In the genomic region with DNA sequence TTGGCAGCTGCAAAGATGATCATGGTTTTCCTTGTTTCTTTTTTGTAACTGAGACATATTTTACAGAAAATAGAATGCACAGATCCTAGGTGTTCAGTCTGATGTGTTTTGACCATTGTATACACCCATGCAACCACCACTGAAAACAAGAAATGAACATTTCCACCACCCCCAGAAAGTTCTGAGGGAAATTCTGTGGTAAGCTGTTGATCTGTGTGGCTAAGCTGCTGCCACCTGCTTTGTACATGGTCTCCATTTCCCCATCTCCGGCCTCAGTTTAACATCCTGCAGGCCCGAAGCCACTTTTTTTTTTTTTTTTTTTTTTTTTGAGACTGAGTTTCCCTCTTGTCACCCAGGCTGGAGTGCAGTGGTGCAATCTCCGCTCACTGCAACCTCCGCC, we compare ENCODE assay signal across 10 cellular contexts.
A peak's percentile ranks its signal among the peaks of the same experiment; 100 is the strongest.
DNase-seq lines count a peak whose midpoint lies in the region; ATAC-seq and TF ChIP-seq lines count a peak whose summit lies in the region.
"Had no signal": no experiment of that assay in that cellular context is flagged by ENCODE, and none has a peak within 500 bp of the region (broad histone marks: within the 10 kb centered on the region; RNA-seq: fewer than 3 reads in every experiment).

No MANE protein-coding gene starts in this region.

- no peak overlapping the region for H3K27ac Mint-ChIP-seq in Calu3 (ENCODE audit: unreplicated experiment)

- H3K4me1 Mint-ChIP-seq in activated T-cell treated with anti-CD3 and anti-CD28 coated beads, Interleukin-2, amount 50 U/mL, for 4 hours (ENCODE audit: low read depth) = peaks cover 8% of the 10 kb centered on the region
- no peaks in the 10 kb centered on the region for H3K4me1 Mint-ChIP-seq in Calu3 (ENCODE audit: low read depth, unreplicated experiment)

- H3K9me3 ChIP-seq in KOPT-K1 (ENCODE audit: insufficient read depth, low read length, poor library complexity, severe bottlenecking) (no peaks in the 10 kb centered on the region), uterus (no peaks in the 10 kb centered on the region)

- H3K27ac ChIP-seq in KOPT-K1 (ENCODE audit: low read depth, low read length, poor library complexity, severe bottlenecking) (peak overlapping the region; percentile 47), uterus (no peak overlapping the region)

- no TSS peak for BruUV-seq in Calu3 (replicated peaks; lab: Mats Ljungman, UMichigan)

- no peaks in the 10 kb centered on the region for H3K27me3 ChIP-seq in uterus

- no peaks in the 10 kb centered on the region for H3K36me3 Mint-ChIP-seq in activated T-cell treated with anti-CD3 and anti-CD28 coated beads, Interleukin-2, amount 50 U/mL, for 4 hours (ENCODE audit: insufficient read depth)
- H3K36me3 Mint-ChIP-seq in Calu3 (ENCODE audit: insufficient read depth, unreplicated experiment) = peaks cover 8% of the 10 kb centered on the region

- TF ChIP-seq CTCF in uterus (IDR thresholded peaks at IDR 0.05) (no peak), Calu3 (IDR thresholded peaks at IDR 0.05; ENCODE audit: unreplicated experiment) (no peak)

- H3K4me3 Mint-ChIP-seq in activated T-cell treated with anti-CD3 and anti-CD28 coated beads, Interleukin-2, amount 50 U/mL, for 4 hours = no peak overlapping the region
- no peak overlapping the region for H3K4me3 Mint-ChIP-seq in Calu3 (ENCODE audit: low read depth, unreplicated experiment)

- no peaks in the 10 kb centered on the region for H3K9me3 Mint-ChIP-seq in activated T-cell treated with anti-CD3 and anti-CD28 coated beads, Interleukin-2, amount 50 U/mL, for 4 hours
- H3K9me3 Mint-ChIP-seq in Calu3 (ENCODE audit: low read depth, unreplicated experiment) = no peaks in the 10 kb centered on the region

- CTCF ChIA-PET in Calu3 (lab: Charles Lee) = no interaction called here

- no peak for DNase-seq in activated T-cell treated with anti-CD3 and anti-CD28 coated beads, Interleukin-2, amount 50 U/mL, for 4 hours
- DNase-seq in activated T-cell treated with anti-CD3 and anti-CD28 coated beads for 4 hours = no peak
- no peak for DNase-seq in stimulated activated naive CD8-positive, alpha-beta T cell treated with anti-CD3 and anti-CD28 coated beads, Interleukin-15, Interleukin-2, amounts not matched to agents 100 U/mL and 50 U/mL, for 24 hours
- DNase-seq in uterus = no peak
- DNase-seq in Calu3 = no peak
- DNase-seq in NCI-H146 (lab: John Stamatoyannopoulos, UW) = no peak
- DNase-seq: ACHN, IMR-90 had no signal

- peak; percentile 71 to 72 for ATAC-seq in activated T-cell treated with anti-CD3 and anti-CD28 coated beads, Interleukin-2, amount 50 U/mL, for 4 hours
- ATAC-seq in HG02678 (IDR thresholded peaks at IDR 0.05; ENCODE audit: unreplicated experiment) = peak; percentile 97
- peak; percentile 81 for ATAC-seq in stimulated activated naive CD8-positive, alpha-beta T cell treated with anti-CD3 and anti-CD28 coated beads, Interleukin-15, Interleukin-2, amounts not matched to agents 100 U/mL and 50 U/mL, for 24 hours

- no peak for TF ChIP-seq POLR2A in uterus (IDR thresholded peaks at IDR 0.05)

- no peaks in the 10 kb centered on the region for H3K36me3 ChIP-seq in KOPT-K1 (ENCODE audit: insufficient read depth, low read length)
- no peaks in the 10 kb centered on the region for H3K36me3 ChIP-seq in uterus

- intact Hi-C loops in uterus (cut with DNase I; ENCODE audit: low total_unique reads) (no loop called here), Calu3 (cut with micrococcal nuclease; ENCODE audit: unreplicated experiment) (no loop called here)

- H3K4me1 ChIP-seq in uterus = no peaks in the 10 kb centered on the region

- H3K27me3 Mint-ChIP-seq in activated T-cell treated with anti-CD3 and anti-CD28 coated beads, Interleukin-2, amount 50 U/mL, for 4 hours (ENCODE audit: low read depth) = no peaks in the 10 kb centered on the region
- H3K27me3 Mint-ChIP-seq in Calu3 (ENCODE audit: unreplicated experiment) = no peaks in the 10 kb centered on the region

- H3K4me3 ChIP-seq in uterus = no peak overlapping the region
